Comparison of ENCODE assay signal across 7 cellular contexts in the genomic region with DNA sequence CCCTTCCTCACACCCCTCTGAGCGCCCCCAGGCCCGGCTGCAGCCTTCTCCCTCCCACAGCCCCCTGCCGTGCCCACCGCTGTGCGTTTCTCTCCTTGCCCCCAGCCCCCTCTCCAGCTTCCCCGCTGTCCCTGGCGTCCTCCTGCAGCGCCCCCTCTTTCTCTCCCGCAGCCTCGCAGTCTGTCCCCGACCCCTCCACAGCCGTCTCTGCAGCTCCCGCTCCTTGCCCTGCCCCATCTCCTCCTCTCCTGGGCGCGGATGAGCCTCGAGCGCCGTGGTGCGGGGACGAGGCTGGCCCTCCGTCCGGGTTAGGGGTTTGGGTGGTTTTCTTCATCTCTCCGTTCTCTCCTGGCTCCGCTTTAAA. TPM values are rescaled to one million over a fixed set of nuclear protein-coding genes. Genes with fewer than 3 reads are reported as not detected.
DNase-seq lines count a peak whose midpoint lies in the region; ATAC-seq and TF ChIP-seq lines count a peak whose summit lies in the region.

No MANE protein-coding gene starts in this region.

- H3K4ac ChIP-seq in mesenchymal stem cell (ENCODE audit: low read depth in 1 of 2, low read length in 2 of 2) = peak overlapping the region; percentile 46 to 98

- DNase-seq in astrocyte of the spinal cord (ENCODE audit: low read depth, low spot score) (no peak), mesenchymal stem cell (peak; percentile 27), medulla oblongata (ENCODE audit: extremely low spot score) (no peak)

- H3K9me3 ChIP-seq in DOHH2 (ENCODE audit: control insufficient read depth, insufficient read depth, low read length) = no peaks in the 10 kb centered on the region
- no peaks in the 10 kb centered on the region for H3K9me3 ChIP-seq in mesenchymal stem cell (ENCODE audit: control insufficient read depth, low read length)

- H3K9me2 ChIP-seq in DOHH2 (replicated peaks; ENCODE audit: control insufficient read depth, low read length) = no peaks in the 10 kb centered on the region

- ATAC-seq in esophagus mucosa (no peak), HG03442 (IDR thresholded peaks at IDR 0.05; ENCODE audit: unreplicated experiment) (no peak)

- H3K4me2 ChIP-seq in DOHH2 (ENCODE audit: low read length) = peak overlapping the region; percentile 92
- peak overlapping the region; percentile 98 for H3K4me2 ChIP-seq in mesenchymal stem cell (ENCODE audit: low read length, poor library complexity, severe bottlenecking)

- H2AK5ac ChIP-seq in mesenchymal stem cell (ENCODE audit: low read length, severe bottlenecking) = no peak overlapping the region

- H2BK5ac ChIP-seq in mesenchymal stem cell (ENCODE audit: low read depth, low read length, poor library complexity, severe bottlenecking) = no peak overlapping the region

- peaks cover 18% of the 10 kb centered on the region for H3K79me2 ChIP-seq in DOHH2 (ENCODE audit: control insufficient read depth, low read length)

- H3K23ac ChIP-seq in mesenchymal stem cell (ENCODE audit: low read length in 2 of 2) = peak overlapping the region in 1 of 2 experiments; percentile 67

- peaks cover 23% of the 10 kb centered on the region for H3K4me1 ChIP-seq in DOHH2 (ENCODE audit: control insufficient read depth, low read length)
- H3K4me1 ChIP-seq in mesenchymal stem cell (ENCODE audit: control insufficient read depth, insufficient read depth, low read depth, low read length) = peaks cover 44% of the 10 kb centered on the region

- H3K27ac ChIP-seq in DOHH2 (ENCODE audit: low read depth, low read length) (peak overlapping the region; percentile 64), mesenchymal stem cell (ENCODE audit: low read length, poor library complexity, severe bottlenecking) (no peak overlapping the region)

- TF ChIP-seq CTCF in DOHH2 (IDR thresholded peaks at IDR 0.05; ENCODE audit: low read depth, low read length, poor library complexity, severe bottlenecking) (peak; percentile 76), LNCAP (IDR thresholded peaks at IDR 0.05) (peak; percentile 17; the same call in 1 of the 2 replicates), astrocyte of the spinal cord (IDR thresholded peaks at IDR 0.05; ENCODE audit: low read depth, low read length) (peak; percentile 36)

- H2BK15ac ChIP-seq in mesenchymal stem cell (ENCODE audit: low read depth, poor library complexity, severe bottlenecking) = peak overlapping the region; percentile 64

- peak overlapping the region; percentile 93 for H3K9ac ChIP-seq in mesenchymal stem cell (ENCODE audit: low read length)

- peak overlapping the region in 1 of 2 experiments; percentile 75 for H3K14ac ChIP-seq in mesenchymal stem cell (ENCODE audit: low read length in 2 of 2)

- no peak overlapping the region for H2BK12ac ChIP-seq in mesenchymal stem cell (ENCODE audit: low read length in 2 of 2)

- H4K8ac ChIP-seq in mesenchymal stem cell (ENCODE audit: low read length) = no peak overlapping the region

- H3K4me3 ChIP-seq in DOHH2 (ENCODE audit: low read length) (peak overlapping the region; percentile 99), astrocyte of the spinal cord (ENCODE audit: low read depth, low read length) (peak overlapping the region; percentile 73), mesenchymal stem cell (ENCODE audit: insufficient read depth in 1 of 2, low read depth in 1 of 2, low read length in 2 of 2) (peak overlapping the region; percentile 69 to 93)

- 0 out of 2 replicates have a peak, but pooled peaks cover 3% of the 10 kb centered on the region for H4K20me1 ChIP-seq in DOHH2 (ENCODE audit: control insufficient read depth, insufficient read depth, low read depth, low read length)

- H3K36me3 ChIP-seq in DOHH2 (ENCODE audit: control insufficient read depth, low read length) (peaks cover 16% of the 10 kb centered on the region), mesenchymal stem cell (ENCODE audit: control insufficient read depth in 1 of 2, insufficient read depth in 2 of 2, low read depth in 1 of 2, low read length in 2 of 2) (peaks cover 16 to 41% of the 10 kb centered on the region in 2 experiments)

- H3K79me1 ChIP-seq in mesenchymal stem cell (replicated peaks; ENCODE audit: low read length, poor library complexity, severe bottlenecking) = peaks cover 14% of the 10 kb centered on the region

- H3K27me3 ChIP-seq in DOHH2 (ENCODE audit: control insufficient read depth, low read length) = peaks cover 7% of the 10 kb centered on the region
- H3K27me3 ChIP-seq in mesenchymal stem cell (ENCODE audit: control insufficient read depth in 1 of 2, insufficient read depth in 1 of 2, low read length in 2 of 2) = peaks cover 0 to 9% of the 10 kb centered on the region in 2 experiments

- no peak overlapping the region for H2BK120ac ChIP-seq in mesenchymal stem cell (ENCODE audit: low read depth, low read length)

- peak overlapping the region; percentile 3 to 91 for H3K18ac ChIP-seq in mesenchymal stem cell (ENCODE audit: low read depth in 1 of 2, low read length in 2 of 2)

- H3F3A ChIP-seq in DOHH2 (ENCODE audit: control insufficient read depth, insufficient read depth) = no peaks in the 10 kb centered on the region

- no peak overlapping the region for H2AFZ ChIP-seq in mesenchymal stem cell (ENCODE audit: low read depth, low read length)

- peak overlapping the region; percentile 45 for H4K91ac ChIP-seq in mesenchymal stem cell (ENCODE audit: low read length)

- WGBS in mesenchymal stem cell = 5% methylated on average over 12 of the region's 24 CpGs

- in situ Hi-C loops in astrocyte of the spinal cord (cut with HindIII; ENCODE audit: low sequenced_read_pairs) = no loop called here

RNA-seq across cellular contexts. Expression of a gene that starts 1.1 kb away (rescaled TPM):
- polyA plus RNA-seq in mesenchymal stem cell (2013, experiment 1 of 2) = 6.3 TPM
- 6.1 TPM for polyA plus RNA-seq in mesenchymal stem cell (2013, experiment 2 of 2)
- 4.4 TPM for total RNA-seq in esophagus mucosa

RNA-seq across cellular contexts. Expression of a gene that starts 13.8 kb away (rescaled TPM):
- polyA plus RNA-seq in mesenchymal stem cell (2013, experiment 1 of 2) = 0.30 TPM
- 0.10 TPM for polyA plus RNA-seq in mesenchymal stem cell (2013, experiment 2 of 2)
- total RNA-seq in esophagus mucosa = 0.56 TPM

RNA-seq across cellular contexts. Expression of a gene that starts 15.6 kb away (rescaled TPM):
- polyA plus RNA-seq in mesenchymal stem cell (2013, experiment 1 of 2) = not detected
- polyA plus RNA-seq in mesenchymal stem cell (2013, experiment 2 of 2) = not detected
- total RNA-seq in esophagus mucosa = not detected

RNA-seq across cellular contexts. Expression of a gene that starts 22.3 kb away (rescaled TPM):
- polyA plus RNA-seq in mesenchymal stem cell (2013, experiment 1 of 2) = not detected
- polyA plus RNA-seq in mesenchymal stem cell (2013, experiment 2 of 2) = not detected
- not detected for total RNA-seq in esophagus mucosa

RNA-seq across cellular contexts. Expression of a gene that starts 29.5 kb away (rescaled TPM):
- 6.4 TPM for polyA plus RNA-seq in mesenchymal stem cell (2013, experiment 1 of 2)
- 6.1 TPM for polyA plus RNA-seq in mesenchymal stem cell (2013, experiment 2 of 2)
- total RNA-seq in esophagus mucosa = 0.24 TPM

Comparison
In these comparisons a context has a peak if more than half of its experiments do, and no peak if none do; other contexts are left out.
1. CTCF ChIP-seq: peak in every context shown above with its lines; median percentile 76 in DOHH2; 36 in astrocyte of the spinal cord; 17 in LNCAP.